9 cellular contexts compared by ENCODE assay signal in the genomic region with DNA sequence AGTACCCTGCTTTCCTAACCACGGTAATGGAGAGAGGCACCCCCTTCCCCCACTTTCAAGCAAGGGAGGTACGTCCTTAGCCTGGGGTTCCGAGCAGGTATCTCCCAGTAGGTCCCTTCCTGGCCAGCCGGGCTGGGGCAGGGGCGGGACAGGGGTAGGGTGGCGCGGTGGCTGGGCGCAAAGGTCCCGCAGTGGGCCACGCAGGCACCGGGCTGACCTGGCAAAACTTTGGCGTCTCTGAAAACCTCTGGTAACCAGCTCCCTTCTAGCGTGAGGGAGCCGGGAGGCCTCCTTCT. TPM values are rescaled to one million over a fixed set of nuclear protein-coding genes. Genes with fewer than 3 reads are reported as not detected.
DNase-seq lines count a peak whose midpoint lies in the region; TF ChIP-seq lines count a peak whose summit lies in the region.
"Had no signal": no experiment of that assay in that cellular context is flagged by ENCODE, and none has a peak within 500 bp of the region (broad histone marks: within the 10 kb centered on the region; RNA-seq: fewer than 3 reads in every experiment).

No MANE protein-coding gene starts in this region.

- no peaks in the 10 kb centered on the region for H3K9me3 ChIP-seq in duodenal mucosa (ENCODE audit: control insufficient read depth in 1 of 2, low read length in 2 of 2)
- H3K9me3 ChIP-seq in mesodermal cell (ENCODE audit: control insufficient read depth, low read length), result no peaks in the 10 kb centered on the region
- H3K9me3 ChIP-seq in tibial nerve, result no peaks in the 10 kb centered on the region

- H3K9me3 Mint-ChIP-seq in activated CD4-positive, alpha-beta T cell treated with anti-CD3 and anti-CD28 coated beads, Interleukin-2, amount 10 ng/mL, durations not matched to agents 24 days and 14 days, result no peaks in the 10 kb centered on the region
- no peaks in the 10 kb centered on the region for H3K9me3 Mint-ChIP-seq in activated CD4-positive, alpha-beta T cell treated with anti-CD3 and anti-CD28 coated beads, Interleukin-2, amount 10 ng/mL, durations not matched to agents 7 days and 5 days

- no peak for TF ChIP-seq POLR2A in tibial nerve (IDR thresholded peaks at IDR 0.05)

- no peak overlapping the region for H3K27ac Mint-ChIP-seq in activated CD4-positive, alpha-beta T cell treated with anti-CD3 and anti-CD28 coated beads, Interleukin-2, amount 10 ng/mL, durations not matched to agents 24 days and 14 days
- H3K27ac Mint-ChIP-seq in activated CD4-positive, alpha-beta T cell treated with anti-CD3 and anti-CD28 coated beads, Interleukin-2, amount 10 ng/mL, durations not matched to agents 7 days and 5 days, result no peak overlapping the region

- no peak for TF ChIP-seq EP300 in tibial nerve (IDR thresholded peaks at IDR 0.05)

- H3K36me3 Mint-ChIP-seq in activated CD4-positive, alpha-beta T cell treated with anti-CD3 and anti-CD28 coated beads, Interleukin-2, amount 10 ng/mL, durations not matched to agents 24 days and 14 days (ENCODE audit: low read depth), result no peaks in the 10 kb centered on the region
- H3K36me3 Mint-ChIP-seq in activated CD4-positive, alpha-beta T cell treated with anti-CD3 and anti-CD28 coated beads, Interleukin-2, amount 10 ng/mL, durations not matched to agents 7 days and 5 days (ENCODE audit: low read depth), result no peaks in the 10 kb centered on the region

- peaks cover 6% of the 10 kb centered on the region for H3K4me1 Mint-ChIP-seq in activated CD4-positive, alpha-beta T cell treated with anti-CD3 and anti-CD28 coated beads, Interleukin-2, amount 10 ng/mL, durations not matched to agents 24 days and 14 days
- H3K4me1 Mint-ChIP-seq in activated CD4-positive, alpha-beta T cell treated with anti-CD3 and anti-CD28 coated beads, Interleukin-2, amount 10 ng/mL, durations not matched to agents 7 days and 5 days, result peaks cover 6% of the 10 kb centered on the region

- H3K36me3 ChIP-seq in duodenal mucosa (ENCODE audit: control insufficient read depth in 1 of 2, insufficient read depth in 2 of 2, low read length in 2 of 2), result no peaks in the 10 kb centered on the region
- H3K36me3 ChIP-seq in mesodermal cell (ENCODE audit: control insufficient read depth, insufficient read depth, low read length), result no peaks in the 10 kb centered on the region
- no peaks in the 10 kb centered on the region for H3K36me3 ChIP-seq in tibial nerve

- H3K27ac ChIP-seq in duodenal mucosa (ENCODE audit: low read depth, low read length), result no peak overlapping the region
- no peak overlapping the region for H3K27ac ChIP-seq in mesodermal cell (ENCODE audit: low read depth, low read length, severe bottlenecking)
- H3K27ac ChIP-seq in tibial nerve, result peak overlapping the region in 3 of 4 donors; percentile 62 to 79 (median 65)

- intact Hi-C loops in activated CD4-positive, alpha-beta T cell treated with anti-CD3 and anti-CD28 coated beads, Interleukin-2, amount 10 ng/mL, durations not matched to agents 24 days and 14 days (cut with micrococcal nuclease), result no loop called here

- peaks cover 0 to 5% of the 10 kb centered on the region in 2 donors for H3K27me3 ChIP-seq in duodenal mucosa (ENCODE audit: control insufficient read depth in 1 of 2, insufficient read depth in 2 of 2, low read length in 2 of 2)
- H3K27me3 ChIP-seq in tibial nerve, result peaks cover 0 to 29% of the 10 kb centered on the region in 2 donors

- peak overlapping the region; percentile 76 to 80 for H3K4me3 ChIP-seq in duodenal mucosa (ENCODE audit: low read depth in 1 of 2, low read length in 2 of 2)
- peak overlapping the region; percentile 32 for H3K4me3 ChIP-seq in mesodermal cell (ENCODE audit: extremely low read depth, insufficient read depth, low read length, poor library complexity, severe bottlenecking)
- H3K4me3 ChIP-seq in tibial nerve, result peak overlapping the region; percentile 33 to 58 (median 46)

- no peak for TF ChIP-seq CTCF in tibial nerve (IDR thresholded peaks at IDR 0.05)

- no peak for DNase-seq in activated CD4-positive, alpha-beta T cell treated with anti-CD3 and anti-CD28 coated beads, Interleukin-2, amount 10 ng/mL, durations not matched to agents 24 days and 14 days
- no peak for DNase-seq in activated CD4-positive, alpha-beta T cell treated with anti-CD3 and anti-CD28 coated beads, Interleukin-2, amount 10 ng/mL, durations not matched to agents 7 days and 5 days
- DNase-seq in tibial nerve (ENCODE audit: low spot score in 2 of 2) (no peak), NCI-H1092 (lab: John Stamatoyannopoulos, UW) (no peak), NCI-H2171 (lab: John Stamatoyannopoulos, UW) (no peak), HEK293T (ENCODE audit: extremely low spot score) (no peak)

- peaks cover 45% of the 10 kb centered on the region for H3K27me3 Mint-ChIP-seq in activated CD4-positive, alpha-beta T cell treated with anti-CD3 and anti-CD28 coated beads, Interleukin-2, amount 10 ng/mL, durations not matched to agents 24 days and 14 days
- H3K27me3 Mint-ChIP-seq in activated CD4-positive, alpha-beta T cell treated with anti-CD3 and anti-CD28 coated beads, Interleukin-2, amount 10 ng/mL, durations not matched to agents 7 days and 5 days, result peaks cover 33% of the 10 kb centered on the region

- peaks cover 11 to 24% of the 10 kb centered on the region in 2 donors for H3K4me1 ChIP-seq in duodenal mucosa (ENCODE audit: control insufficient read depth in 1 of 2, insufficient read depth in 2 of 2, low read length in 2 of 2)
- no peaks in the 10 kb centered on the region for H3K4me1 ChIP-seq in mesodermal cell (ENCODE audit: control insufficient read depth, insufficient read depth, low read length, poor library complexity, severe bottlenecking)
- H3K4me1 ChIP-seq in tibial nerve, result peaks cover 0 to 17% (median 2%) of the 10 kb centered on the region in 4 donors

- H3K9ac ChIP-seq in duodenal mucosa (ENCODE audit: low read depth in 1 of 2, low read length in 2 of 2), result peak overlapping the region; percentile 23 to 79

- WGBS in mesodermal cell (ENCODE audit: insufficient coverage in 2 of 2), 2 experiments, result 42 to 49% methylated on average over 12 to 13 of the region's 14 CpGs
- 57 to 66% methylated on average over 10 to 14 of the region's 14 CpGs for WGBS in tibial nerve, 2 donors

- peak overlapping the region; percentile 71 for H3K4me3 Mint-ChIP-seq in activated CD4-positive, alpha-beta T cell treated with anti-CD3 and anti-CD28 coated beads, Interleukin-2, amount 10 ng/mL, durations not matched to agents 24 days and 14 days
- no peak overlapping the region for H3K4me3 Mint-ChIP-seq in activated CD4-positive, alpha-beta T cell treated with anti-CD3 and anti-CD28 coated beads, Interleukin-2, amount 10 ng/mL, durations not matched to agents 7 days and 5 days

- POLR2A ChIA-PET in activated CD4-positive, alpha-beta T cell treated with anti-CD3 and anti-CD28 coated beads, Interleukin-2, amount 10 ng/mL, durations not matched to agents 7 days and 5 days (lab: Charles Lee), result no interaction called here
- POLR2A ChIA-PET in HEK293T (lab: Yijun Ruan, JAX), result no interaction called here

- CTCF ChIA-PET in activated CD4-positive, alpha-beta T cell treated with anti-CD3 and anti-CD28 coated beads, Interleukin-2, amount 10 ng/mL, durations not matched to agents 7 days and 5 days (lab: Charles Lee), result interaction anchor here (0.6 to 1.0 kb wide), 4 partner anchors 18 to 545 kb away, joined by 3 to 4 read pairs (median 3); no protein-coding TSS in a partner anchor
- CTCF ChIA-PET in HEK293T (lab: Yijun Ruan, JAX), result interaction anchor here (0.6 to 1.2 kb wide), 2 partner anchors 18 to 19 kb away, joined by 3 to 5 read pairs; no protein-coding TSS in a partner anchor

TF ChIP-seq in HEK293T, 16 proteins besides CTCF, POLR2A, EP300 and RAD21:
- no peak for TF ChIP-seq FOXM1 (IDR thresholded peaks at IDR 0.05; ENCODE audit: borderline replicate concordance)
- TF ChIP-seq ZNF384 (IDR thresholded peaks at IDR 0.05), result no peak
- TF ChIP-seq NFRKB (IDR thresholded peaks at IDR 0.05), result no peak
- no peak for TF ChIP-seq SP1 (IDR thresholded peaks at IDR 0.05)
- TF ChIP-seq SUZ12 (IDR thresholded peaks at IDR 0.05), result no peak
- TF ChIP-seq ARNT (IDR thresholded peaks at IDR 0.05), result no peak
- no peak for TF ChIP-seq FOXA1 (IDR thresholded peaks at IDR 0.05)
- TF ChIP-seq L3MBTL2 (conservative IDR thresholded peaks at IDR 0.05), result no peak
- no peak for TF ChIP-seq BHLHE40 (IDR thresholded peaks at IDR 0.05; ENCODE audit: borderline replicate concordance)
- TF ChIP-seq FOXK2 (IDR thresholded peaks at IDR 0.05), result no peak
- no peak for TF ChIP-seq HDGF (IDR thresholded peaks at IDR 0.05; ENCODE audit: borderline replicate concordance)
- TF ChIP-seq, protein P1, sequence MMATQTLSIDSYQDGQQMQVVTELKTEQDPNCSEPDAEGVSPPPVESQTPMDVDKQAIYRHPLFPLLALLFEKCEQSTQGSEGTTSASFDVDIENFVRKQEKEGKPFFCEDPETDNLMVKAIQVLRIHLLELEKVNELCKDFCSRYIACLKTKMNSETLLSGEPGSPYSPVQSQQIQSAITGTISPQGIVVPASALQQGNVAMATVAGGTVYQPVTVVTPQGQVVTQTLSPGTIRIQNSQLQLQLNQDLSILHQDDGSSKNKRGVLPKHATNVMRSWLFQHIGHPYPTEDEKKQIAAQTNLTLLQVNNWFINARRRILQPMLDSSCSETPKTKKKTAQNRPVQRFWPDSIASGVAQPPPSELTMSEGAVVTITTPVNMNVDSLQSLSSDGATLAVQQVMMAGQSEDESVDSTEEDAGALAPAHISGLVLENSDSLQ (IDR thresholded peaks at IDR 0.05), result no peak
- no peak for TF ChIP-seq TARDBP (IDR thresholded peaks at IDR 0.05)
- TF ChIP-seq LEF1 (IDR thresholded peaks at IDR 0.05; ENCODE audit: borderline replicate concordance), result no peak
- no peak for TF ChIP-seq ELF4 (IDR thresholded peaks at IDR 0.05)

RNA-seq across cellular contexts. Expression of a gene that starts 0.3 kb away (rescaled TPM):
- total RNA-seq in activated CD4-positive, alpha-beta T cell treated with anti-CD3 and anti-CD28 coated beads, Interleukin-2, amount 10 ng/mL, durations not matched to agents 24 days and 14 days, result not detected in 2 replicates
- not detected for total RNA-seq in activated CD4-positive, alpha-beta T cell treated with anti-CD3 and anti-CD28 coated beads, Interleukin-2, amount 10 ng/mL, durations not matched to agents 7 days and 5 days
- polyA plus RNA-seq in mesodermal cell (2013, experiment 1 of 2), result 0.11 TPM
- polyA plus RNA-seq in mesodermal cell (2013, experiment 2 of 2), result 0.20 TPM
- 1 to 10 TPM; 4.5 to 7.5 (median 6.7) TPM for total RNA-seq in tibial nerve
- total RNA-seq: activated CD8-positive, alpha-beta memory T cell treated with anti-CD3 and anti-CD28 coated beads for 36 hours had no signal

RNA-seq across cellular contexts. Expression of a gene that starts 54.4 kb away (rescaled TPM):
- total RNA-seq in activated CD4-positive, alpha-beta T cell treated with anti-CD3 and anti-CD28 coated beads, Interleukin-2, amount 10 ng/mL, durations not matched to agents 24 days and 14 days, result not detected in 2 replicates
- total RNA-seq in activated CD4-positive, alpha-beta T cell treated with anti-CD3 and anti-CD28 coated beads, Interleukin-2, amount 10 ng/mL, durations not matched to agents 7 days and 5 days, result not detected
- 2.8 TPM for polyA plus RNA-seq in mesodermal cell (2013, experiment 1 of 2)
- polyA plus RNA-seq in mesodermal cell (2013, experiment 2 of 2), result 3.0 TPM
- 1 to 10 TPM in 1 of 4 donors, under 1 TPM in 2, not detected in 1; 0.63 to 3.3 (median 0.90) TPM for total RNA-seq in tibial nerve
- total RNA-seq: activated CD8-positive, alpha-beta memory T cell treated with anti-CD3 and anti-CD28 coated beads for 36 hours had no signal

Comparison
In these comparisons a context has a peak if more than half of its experiments do, and no peak if none do; other contexts are left out.
1. H3K27ac ChIP-seq: peak in tibial nerve (3 of 4); none in duodenal mucosa (single experiment) and mesodermal cell (single experiment).
2. Peak in every context shown above with its lines, with median percentiles within 50 percentile points of each other: H3K4me3 ChIP-seq.